Comparison of ENCODE assay signal across 9 cellular contexts in the genomic region with DNA sequence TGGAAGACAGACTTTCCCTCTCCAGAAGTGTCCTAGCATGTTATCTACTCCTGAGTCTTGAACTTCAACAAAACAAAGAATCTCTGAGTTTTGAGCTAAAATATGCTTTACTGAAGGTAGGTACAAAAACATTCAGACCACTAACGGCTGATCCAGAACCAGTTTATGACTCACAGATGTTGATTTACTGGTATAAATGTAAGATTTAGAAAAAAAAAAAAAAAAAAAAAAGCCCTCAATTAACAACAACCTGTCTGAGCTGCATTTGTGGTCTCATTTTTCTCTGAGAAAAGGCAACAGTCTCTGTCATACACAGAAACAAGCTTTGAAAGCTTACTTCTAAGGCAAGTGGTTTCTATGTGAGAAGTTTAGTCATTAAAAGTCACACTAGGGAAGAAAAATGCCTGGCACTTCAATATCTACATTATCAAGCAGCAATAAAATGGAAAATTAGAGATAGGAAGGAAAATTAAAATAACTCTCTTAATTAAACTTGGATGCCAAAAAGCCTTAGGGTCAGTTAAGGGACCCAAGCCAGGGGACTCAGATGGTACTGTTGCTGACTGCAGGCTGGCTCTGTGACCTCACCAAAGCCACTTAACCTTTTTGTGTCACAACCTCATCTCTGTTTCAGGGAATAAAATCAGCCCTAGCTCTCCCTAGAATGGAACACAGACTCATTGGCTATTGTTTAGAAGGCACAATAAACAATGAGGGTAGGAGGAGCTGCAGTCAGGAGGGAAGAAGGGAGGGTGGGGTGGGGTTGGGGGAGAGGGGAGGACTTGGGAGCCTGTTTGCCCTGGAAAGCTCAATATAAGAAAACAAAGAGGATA.
DNase-seq lines count a peak whose midpoint lies in the region; ATAC-seq, FAIRE-seq and TF ChIP-seq lines count a peak whose summit lies in the region.
"Had no signal": no experiment of that assay in that cellular context is flagged by ENCODE, and none has a peak within 500 bp of the region (broad histone marks: within the 10 kb centered on the region; RNA-seq: fewer than 3 reads in every experiment).

No MANE protein-coding gene starts in this region.

- H3K27me3 ChIP-seq in GM23248 (replicated peaks; ENCODE audit: insufficient read depth) (no peaks in the 10 kb centered on the region), sigmoid colon (no peaks in the 10 kb centered on the region)

- H3K27me3 Mint-ChIP-seq in endothelial cell (ENCODE audit: unreplicated experiment), result peaks cover 6% of the 10 kb centered on the region

- no peak overlapping the region for H3K4me3 Mint-ChIP-seq in endothelial cell (ENCODE audit: unreplicated experiment)

- 0% methylated on average over 1 of the region's 1 CpG for WGBS in GM23248 (ENCODE audit: low coverage in 1 of 2, low lambda C conversion rate in 2 of 2, missing lambda C conversion rate in 2 of 2), 2 experiments
- WGBS in sigmoid colon, 2 donors, result 7 to 22% methylated on average over 1 of the region's 1 CpG

- H3K36me3 ChIP-seq in GM23248 (ENCODE audit: low read depth), result no peaks in the 10 kb centered on the region
- H3K36me3 ChIP-seq in sigmoid colon, result no peaks in the 10 kb centered on the region

- peaks cover 47% of the 10 kb centered on the region for H3F3A ChIP-seq in GM23248 (ENCODE audit: insufficient read depth)

- no peaks in the 10 kb centered on the region for H3K9me2 ChIP-seq in GM23248 (ENCODE audit: insufficient read depth)

- peak overlapping the region; percentile 100 for H3K9ac ChIP-seq in GM23248

- H3K4me3 ChIP-seq in GM23248, result peak overlapping the region; percentile 27
- no peak overlapping the region for H3K4me3 ChIP-seq in sigmoid colon

- no peak for ATAC-seq in HG03095 (IDR thresholded peaks at IDR 0.05; ENCODE audit: unreplicated experiment)

- no peak overlapping the region for H2AFZ ChIP-seq in GM23248

- peak overlapping the region; percentile 83 for H3K4me2 ChIP-seq in GM23248 (ENCODE audit: unreplicated experiment)

- DNase-seq in GM23248 (peak; percentile 70), RCC 7860 (ENCODE audit: low spot score) (peak; percentile 63), endothelial cell (ENCODE audit: low spot score) (no peak), sigmoid colon (no peak), NCI-H345 (lab: John Stamatoyannopoulos, UW) (no peak), NCI-H2196 treated with DMSO at 0.1 percent for 48 hours (lab: John Stamatoyannopoulos, UW; ENCODE audit: unreplicated experiment) (no peak)
- DNase-seq in stimulated activated CD4-positive, alpha-beta T cell treated with anti-CD3 and anti-CD28 coated beads, Interleukin-15, amount 100 ng/mL, for 24 hours, result no peak
- DNase-seq: kidney had no signal

- FAIRE-seq in RCC 7860 (lab: Jason Lieb, UNC), result peak; percentile 82
- FAIRE-seq: kidney had no signal

- H3K4me1 Mint-ChIP-seq in endothelial cell (ENCODE audit: unreplicated experiment), result peaks cover 69% of the 10 kb centered on the region

- H3K4me1 ChIP-seq in GM23248 (ENCODE audit: insufficient read depth), result peaks cover 49% of the 10 kb centered on the region
- H3K4me1 ChIP-seq in sigmoid colon, result peaks cover 0 to 21% (median 13%) of the 10 kb centered on the region in 4 donors

- peaks cover 14% of the 10 kb centered on the region for H3K79me2 ChIP-seq in GM23248 (ENCODE audit: insufficient read depth)

- no peak for TF ChIP-seq EP300 in sigmoid colon (IDR thresholded peaks at IDR 0.05)

- peak overlapping the region; percentile 99 for H3K27ac ChIP-seq in GM23248
- peak overlapping the region in 3 of 4 donors; percentile 17 to 24 (median 20) for H3K27ac ChIP-seq in sigmoid colon

- TF ChIP-seq CTCF in endothelial cell (IDR thresholded peaks at IDR 0.05; ENCODE audit: unreplicated experiment), result no peak
- no peak for TF ChIP-seq CTCF in sigmoid colon (IDR thresholded peaks at IDR 0.05)

- H3K27ac Mint-ChIP-seq in endothelial cell (ENCODE audit: unreplicated experiment), result peak overlapping the region; percentile 90

- no peak for TF ChIP-seq POLR2A in sigmoid colon (IDR thresholded peaks at IDR 0.05)

- no peaks in the 10 kb centered on the region for H4K20me1 ChIP-seq in GM23248 (ENCODE audit: insufficient read depth)

- in situ Hi-C loops in GM23248 (cut with MboI), result no loop called here

- no peaks in the 10 kb centered on the region for H3K9me3 Mint-ChIP-seq in endothelial cell (ENCODE audit: unreplicated experiment)

- H3K36me3 Mint-ChIP-seq in endothelial cell (ENCODE audit: low read depth, unreplicated experiment), result peaks cover 21% of the 10 kb centered on the region

- H3K9me3 ChIP-seq in GM23248 (ENCODE audit: low read depth), result no peaks in the 10 kb centered on the region
- H3K9me3 ChIP-seq in sigmoid colon, result no peaks in the 10 kb centered on the region

- intact Hi-C loops in sigmoid colon (cut with DNase I), result loop anchor here (10.0 kb wide), 2 partner anchors 71 to 99 kb away; no protein-coding TSS in a partner anchor

Comparison
In these comparisons a context has a peak if more than half of its experiments do, and no peak if none do; other contexts are left out.
1. DNase-seq: peak in GM23248 (single experiment) and RCC 7860 (single experiment); none in endothelial cell (single experiment), sigmoid colon (single experiment), stimulated activated CD4-positive, alpha-beta T cell treated with anti-CD3 and anti-CD28 coated beads, Interleukin-15, amount 100 ng/mL, for 24 hours (single experiment), NCI-H345 (single experiment) and NCI-H2196 treated with DMSO at 0.1 percent for 48 hours (single experiment).